In genomic region chr4:123127218-123127617, GRCh38 we compare ENCODE assay signal across 11 cellular contexts.
DNase-seq lines count a peak whose midpoint lies in the region; ATAC-seq and TF ChIP-seq lines count a peak whose summit lies in the region.
"Had no signal": no experiment of that assay in that cellular context is flagged by ENCODE, and none has a peak within 500 bp of the region (broad histone marks: within the 10 kb centered on the region; RNA-seq: fewer than 3 reads in every experiment).

No MANE protein-coding gene starts in this region.

- TF ChIP-seq CTCF in Loucy (conservative IDR thresholded peaks at IDR 0.05; ENCODE audit: low read length): peak; percentile 71
- TF ChIP-seq CTCF in chondrocyte (IDR thresholded peaks at IDR 0.05): peak; percentile 95
- TF ChIP-seq CTCF in lower lobe of right lung (IDR thresholded peaks at IDR 0.05): peak; percentile 26
- TF ChIP-seq CTCF in spleen (IDR thresholded peaks at IDR 0.05 in 8 of 11, conservative IDR thresholded peaks at IDR 0.05 in 3 of 11): peak in 2 of 11 experiments; percentile 18 to 23

- H3K36me3 ChIP-seq in Loucy (ENCODE audit: insufficient read depth, low read length): no peaks in the 10 kb centered on the region
- no peaks in the 10 kb centered on the region for H3K36me3 ChIP-seq in lower lobe of right lung
- H3K36me3 ChIP-seq in spleen: no peaks in the 10 kb centered on the region

- ATAC-seq in lower lobe of right lung (no peak), GM21515 (IDR thresholded peaks at IDR 0.05; ENCODE audit: unreplicated experiment) (no peak)

- H3K4me1 Mint-ChIP-seq in chondrocyte (ENCODE audit: low read depth): peaks cover 21% of the 10 kb centered on the region

- H3K27me3 ChIP-seq in Loucy (ENCODE audit: insufficient read depth, low read length, poor library complexity, severe bottlenecking) (no peaks in the 10 kb centered on the region), lower lobe of right lung (ENCODE audit: low read depth) (no peaks in the 10 kb centered on the region), spleen (replicated peaks in 1 of 7) (no peaks in the 10 kb centered on the region)

- no peaks in the 10 kb centered on the region for H3K79me2 ChIP-seq in Loucy (ENCODE audit: insufficient read depth, low read length)

- H3K4me3 Mint-ChIP-seq in chondrocyte (ENCODE audit: unreplicated experiment): no peak overlapping the region
- H3K4me3 Mint-ChIP-seq: activated T-helper 1 cell treated with anti-CD3 and anti-CD28 coated beads, Interleukin-12 subunit alpha, Interleukin-12 subunit beta, Interleukin-2, Interleukin-4 antibody, amounts not matched to agents 30 ng/mL and 10 ng/mL and 1 ng/mL, durations not matched to agents 14 hours and 24 hours and 36 hours had no signal

- WGBS in spleen, 5 donors: 61 to 74% (median 64%) methylated on average over 1 of the region's 1 CpG

- H4K20me1 ChIP-seq in Loucy (ENCODE audit: insufficient read depth, low read length, poor library complexity, severe bottlenecking): no peaks in the 10 kb centered on the region

- intact Hi-C loops in lower lobe of right lung (cut with DNase I) (no loop called here), spleen (cut with DNase I; ENCODE audit: low total_unique reads) (no loop called here)

- H3K27me3 Mint-ChIP-seq in chondrocyte (ENCODE audit: low read depth): no peaks in the 10 kb centered on the region

- H3K4me2 ChIP-seq in Loucy (ENCODE audit: low read depth, low read length, poor library complexity, severe bottlenecking): peak overlapping the region; percentile 30

- no peak overlapping the region for H3K27ac Mint-ChIP-seq in chondrocyte (ENCODE audit: unreplicated experiment)
- H3K27ac Mint-ChIP-seq: activated T-helper 1 cell treated with anti-CD3 and anti-CD28 coated beads, Interleukin-12 subunit alpha, Interleukin-12 subunit beta, Interleukin-2, Interleukin-4 antibody, amounts not matched to agents 30 ng/mL and 10 ng/mL and 1 ng/mL, durations not matched to agents 14 hours and 24 hours and 36 hours had no signal

- H3K36me3 Mint-ChIP-seq in chondrocyte (ENCODE audit: low read depth): no peaks in the 10 kb centered on the region

- DNase-seq in AML-193 (lab: John Stamatoyannopoulos, UW) (peak; percentile 8 to 33), chondrocyte (ENCODE audit: low spot score) (no peak), lower lobe of right lung (no peak), spleen (no peak), NCI-H1105 (lab: John Stamatoyannopoulos, UW) (no peak)
- DNase-seq in stimulated activated CD4-positive, alpha-beta T cell treated with anti-CD3 and anti-CD28 coated beads, Interleukin-4, amount 100 ng/mL, for 4 hours: no peak
- DNase-seq: hippocampal formation, small intestine had no signal

- TF ChIP-seq POLR2A in spleen (IDR thresholded peaks at IDR 0.05): no peak

- H3K9ac ChIP-seq in Loucy (ENCODE audit: low read depth, low read length, poor library complexity, severe bottlenecking): peak overlapping the region; percentile 63

- no peak overlapping the region for H3K27ac ChIP-seq in lower lobe of right lung
- H3K27ac ChIP-seq in spleen: no peak overlapping the region

- no peaks in the 10 kb centered on the region for H3F3A ChIP-seq in Loucy (ENCODE audit: low read depth)

- H2AFZ ChIP-seq in Loucy (ENCODE audit: low read length): no peak overlapping the region

- H3K9me2 ChIP-seq in Loucy (replicated peaks; ENCODE audit: low read depth, low read length): no peaks in the 10 kb centered on the region

- H3K9me3 ChIP-seq in Loucy (ENCODE audit: insufficient read depth, low read depth, low read length) (no peaks in the 10 kb centered on the region), lower lobe of right lung (no peaks in the 10 kb centered on the region), spleen (no peaks in the 10 kb centered on the region)

- H3K4me3 ChIP-seq in Loucy (ENCODE audit: low read length, poor library complexity, severe bottlenecking) (no peak overlapping the region), lower lobe of right lung (no peak overlapping the region), spleen (no peak overlapping the region)

- peaks cover 25% of the 10 kb centered on the region for H3K4me1 ChIP-seq in Loucy (ENCODE audit: insufficient read depth, low read length, poor library complexity, severe bottlenecking)
- H3K4me1 ChIP-seq in lower lobe of right lung: peaks cover 6% of the 10 kb centered on the region
- peaks cover 0 to 7% (median 2%) of the 10 kb centered on the region in 6 donors for H3K4me1 ChIP-seq in spleen

- no peaks in the 10 kb centered on the region for H3K9me3 Mint-ChIP-seq in chondrocyte (ENCODE audit: low read depth)
- H3K9me3 Mint-ChIP-seq: activated T-helper 1 cell treated with anti-CD3 and anti-CD28 coated beads, Interleukin-12 subunit alpha, Interleukin-12 subunit beta, Interleukin-2, Interleukin-4 antibody, amounts not matched to agents 30 ng/mL and 10 ng/mL and 1 ng/mL, durations not matched to agents 14 hours and 24 hours and 36 hours had no signal

Comparison
In these comparisons a context has a peak if more than half of its experiments do, and no peak if none do; other contexts are left out.
1. DNase-seq: peak in AML-193 (2 of 2); none in chondrocyte (single experiment), lower lobe of right lung (single experiment), spleen (single experiment), NCI-H1105 (single experiment) and stimulated activated CD4-positive, alpha-beta T cell treated with anti-CD3 and anti-CD28 coated beads, Interleukin-4, amount 100 ng/mL, for 4 hours (0 of 2).